In the genomic region with DNA sequence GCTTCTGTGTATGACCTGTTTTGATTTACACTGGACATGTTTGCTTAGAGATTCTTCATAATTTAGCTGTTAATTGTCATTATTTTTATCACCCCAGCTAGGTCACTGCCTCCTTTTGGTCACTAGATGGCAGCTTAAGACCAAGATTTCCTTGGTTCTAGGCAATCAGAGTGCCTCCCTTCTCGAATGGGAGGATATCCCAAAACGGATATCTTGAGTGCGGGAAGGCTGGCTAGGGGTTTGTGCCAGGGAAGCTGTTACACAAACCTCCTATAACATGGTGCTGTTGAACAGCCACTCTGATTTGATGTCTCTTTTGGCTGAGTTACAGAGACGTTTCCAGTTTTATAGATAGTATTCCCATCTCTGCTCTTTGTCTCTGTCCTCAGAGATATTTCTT, we compare ENCODE assay signal across 9 cellular contexts.
DNase-seq lines count a peak whose midpoint lies in the region; ATAC-seq and TF ChIP-seq lines count a peak whose summit lies in the region.
"Had no signal": no experiment of that assay in that cellular context is flagged by ENCODE, and none has a peak within 500 bp of the region (broad histone marks: within the 10 kb centered on the region; RNA-seq: fewer than 3 reads in every experiment).

No MANE protein-coding gene starts in this region.

- H3K27ac ChIP-seq in GM23338 (ENCODE audit: low read depth): no peak overlapping the region
- H3K27ac ChIP-seq in RWPE2 (ENCODE audit: poor library complexity, severe bottlenecking): no peak overlapping the region
- H3K27ac ChIP-seq in esophagus squamous epithelium: no peak overlapping the region
- H3K27ac ChIP-seq: parathyroid adenoma had no signal

- H2AFZ ChIP-seq in GM23338: peak overlapping the region; percentile 87; the same call in 1 of the 2 replicates
- H2AFZ ChIP-seq: parathyroid adenoma had no signal

- intact Hi-C loops in esophagus squamous epithelium (cut with DNase I): no loop called here

- 0 out of 2 replicates have a peak, but pooled peaks cover 5% of the 10 kb centered on the region for H3K9me2 ChIP-seq in GM23338 (ENCODE audit: insufficient read depth)

- no peaks in the 10 kb centered on the region for H3K4me1 Mint-ChIP-seq in GM23338

- no peaks in the 10 kb centered on the region for H3K27me3 Mint-ChIP-seq in GM23338 (ENCODE audit: insufficient read depth, low read depth, poor library complexity)

- peaks cover 5% of the 10 kb centered on the region; the same call in 1 of the 3 replicates for H3K9me3 Mint-ChIP-seq in GM23338

- H3K4me3 ChIP-seq in AG09309 (ENCODE audit: control insufficient read depth, low read depth, low read length): no peak overlapping the region
- no peak overlapping the region for H3K4me3 ChIP-seq in GM23338
- no peak overlapping the region for H3K4me3 ChIP-seq in Jurkat, Clone E6-1 (ENCODE audit: low read length)
- no peak overlapping the region for H3K4me3 ChIP-seq in RWPE2 (ENCODE audit: severe bottlenecking)
- H3K4me3 ChIP-seq in esophagus squamous epithelium: no peak overlapping the region

- DNase-seq in AG09309 (ENCODE audit: low read depth) (peak; percentile 3), GM04504 (ENCODE audit: low read depth) (peak; percentile 12), GM23338 (ENCODE audit: low spot score) (peak; percentile 80), RWPE2 (ENCODE audit: low spot score) (no peak), esophagus squamous epithelium (lab: John Stamatoyannopoulos, UW) (no peak), non-pigmented ciliary epithelial cell (ENCODE audit: low read depth) (peak; percentile 1), NCI-H146 (lab: John Stamatoyannopoulos, UW) (no peak)
- peak; percentile 47 for DNase-seq in Jurkat, Clone E6-1 (ENCODE audit: low read depth, low spot score)

- no peaks in the 10 kb centered on the region for H3K79me2 ChIP-seq in GM23338 (replicated peaks; ENCODE audit: insufficient read depth)
- H3K79me2 ChIP-seq: parathyroid adenoma had no signal

- WGBS in esophagus squamous epithelium, 2 donors: 0 to 8% methylated on average over 4 of the region's 4 CpGs

- no peak overlapping the region for H3K4me2 ChIP-seq in GM23338

- H3K9me3 ChIP-seq in RWPE2 (ENCODE audit: severe bottlenecking) (no peaks in the 10 kb centered on the region), esophagus squamous epithelium (peaks cover 0 to 4% (median 0%) of the 10 kb centered on the region in 3 donors)

- no peaks in the 10 kb centered on the region for H3K36me3 Mint-ChIP-seq in GM23338 (ENCODE audit: low read depth)

- H3K4me1 ChIP-seq in GM23338 (ENCODE audit: insufficient read depth): no peaks in the 10 kb centered on the region
- no peaks in the 10 kb centered on the region for H3K4me1 ChIP-seq in RWPE2 (ENCODE audit: insufficient read depth, poor library complexity, severe bottlenecking)
- no peaks in the 10 kb centered on the region for H3K4me1 ChIP-seq in esophagus squamous epithelium
- H3K4me1 ChIP-seq: parathyroid adenoma had no signal

- TF ChIP-seq POLR2A in esophagus squamous epithelium (IDR thresholded peaks at IDR 0.05): no peak

- ATAC-seq in GM23338 (peak; percentile 94), RWPE2 (ENCODE audit: low read depth) (peak; percentile 77)

- no peak overlapping the region for H3K27ac Mint-ChIP-seq in GM23338

- TF ChIP-seq CTCF in AG09309 (IDR thresholded peaks at IDR 0.05; ENCODE audit: control insufficient read depth, insufficient read depth, low read depth, low read length, missing control alignments): peak; percentile 75
- peak; percentile 91 to 95 for TF ChIP-seq CTCF in GM23338 (conservative IDR thresholded peaks at IDR 0.05; ENCODE audit: low read depth in 2 of 2)
- peak; percentile 75 for TF ChIP-seq CTCF in RWPE2 (IDR thresholded peaks at IDR 0.05; ENCODE audit: poor library complexity, severe bottlenecking)
- peak in 4 of 6 experiments; percentile 18 to 66 (median 40) for TF ChIP-seq CTCF in esophagus squamous epithelium (IDR thresholded peaks at IDR 0.05)

- H3K36me3 ChIP-seq in GM23338 (ENCODE audit: insufficient read depth) (no peaks in the 10 kb centered on the region), RWPE2 (ENCODE audit: low read depth) (no peaks in the 10 kb centered on the region), esophagus squamous epithelium (no peaks in the 10 kb centered on the region)

- H3K27me3 ChIP-seq in GM23338 (ENCODE audit: insufficient read depth) (no peaks in the 10 kb centered on the region), RWPE2 (ENCODE audit: insufficient read depth, poor library complexity, severe bottlenecking) (no peaks in the 10 kb centered on the region), esophagus squamous epithelium (no peaks in the 10 kb centered on the region)

- H4K20me1 ChIP-seq in GM23338 (replicated peaks; ENCODE audit: insufficient read depth): no peaks in the 10 kb centered on the region

- no peaks in the 10 kb centered on the region for H3F3A ChIP-seq in GM23338 (replicated peaks; ENCODE audit: low read depth)

- no peak overlapping the region for H3K4me3 Mint-ChIP-seq in GM23338

TF ChIP-seq in GM23338, 12 proteins besides CTCF, POLR2A, EP300 and RAD21:
- no peak for TF ChIP-seq STAT1 (IDR thresholded peaks at IDR 0.05; ENCODE audit: unreplicated experiment)
- TF ChIP-seq ZNF331 (CRISPR knock-in tag; IDR thresholded peaks at IDR 0.05; ENCODE audit: low read depth): no peak
- TF ChIP-seq POLR2AphosphoS5 (IDR thresholded peaks at IDR 0.05; ENCODE audit: low read depth): no peak
- no peak for TF ChIP-seq JUNB (IDR thresholded peaks at IDR 0.05; ENCODE audit: unreplicated experiment)
- no peak for TF ChIP-seq EZH2 (IDR thresholded peaks at IDR 0.05; ENCODE audit: low read depth, unreplicated experiment)
- no peak for TF ChIP-seq ZNF114 (CRISPR knock-in tag; IDR thresholded peaks at IDR 0.05)
- TF ChIP-seq, protein P1, sequence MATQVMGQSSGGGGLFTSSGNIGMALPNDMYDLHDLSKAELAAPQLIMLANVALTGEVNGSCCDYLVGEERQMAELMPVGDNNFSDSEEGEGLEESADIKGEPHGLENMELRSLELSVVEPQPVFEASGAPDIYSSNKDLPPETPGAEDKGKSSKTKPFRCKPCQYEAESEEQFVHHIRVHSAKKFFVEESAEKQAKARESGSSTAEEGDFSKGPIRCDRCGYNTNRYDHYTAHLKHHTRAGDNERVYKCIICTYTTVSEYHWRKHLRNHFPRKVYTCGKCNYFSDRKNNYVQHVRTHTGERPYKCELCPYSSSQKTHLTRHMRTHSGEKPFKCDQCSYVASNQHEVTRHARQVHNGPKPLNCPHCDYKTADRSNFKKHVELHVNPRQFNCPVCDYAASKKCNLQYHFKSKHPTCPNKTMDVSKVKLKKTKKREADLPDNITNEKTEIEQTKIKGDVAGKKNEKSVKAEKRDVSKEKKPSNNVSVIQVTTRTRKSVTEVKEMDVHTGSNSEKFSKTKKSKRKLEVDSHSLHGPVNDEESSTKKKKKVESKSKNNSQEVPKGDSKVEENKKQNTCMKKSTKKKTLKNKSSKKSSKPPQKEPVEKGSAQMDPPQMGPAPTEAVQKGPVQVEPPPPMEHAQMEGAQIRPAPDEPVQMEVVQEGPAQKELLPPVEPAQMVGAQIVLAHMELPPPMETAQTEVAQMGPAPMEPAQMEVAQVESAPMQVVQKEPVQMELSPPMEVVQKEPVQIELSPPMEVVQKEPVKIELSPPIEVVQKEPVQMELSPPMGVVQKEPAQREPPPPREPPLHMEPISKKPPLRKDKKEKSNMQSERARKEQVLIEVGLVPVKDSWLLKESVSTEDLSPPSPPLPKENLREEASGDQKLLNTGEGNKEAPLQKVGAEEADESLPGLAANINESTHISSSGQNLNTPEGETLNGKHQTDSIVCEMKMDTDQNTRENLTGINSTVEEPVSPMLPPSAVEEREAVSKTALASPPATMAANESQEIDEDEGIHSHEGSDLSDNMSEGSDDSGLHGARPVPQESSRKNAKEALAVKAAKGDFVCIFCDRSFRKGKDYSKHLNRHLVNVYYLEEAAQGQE (IDR thresholded peaks at IDR 0.05; ENCODE audit: unreplicated experiment): no peak
TF ChIP-seq in GM23338: peak in this region for 0.

Comparison
In these comparisons a context has a peak if more than half of its experiments do, and no peak if none do; other contexts are left out.
1. DNase-seq: peak in AG09309 (single experiment), GM04504 (single experiment), GM23338 (single experiment), Jurkat, Clone E6-1 (single experiment) and non-pigmented ciliary epithelial cell (single experiment); none in RWPE2 (single experiment), esophagus squamous epithelium (single experiment) and NCI-H146 (single experiment).
2. CTCF ChIP-seq: peak in every context shown above with its lines; median percentile 93 in GM23338; 75 in AG09309; 75 in RWPE2; 40 in esophagus squamous epithelium.